1 cellular context compared by ENCODE assay signal in the genomic region with DNA sequence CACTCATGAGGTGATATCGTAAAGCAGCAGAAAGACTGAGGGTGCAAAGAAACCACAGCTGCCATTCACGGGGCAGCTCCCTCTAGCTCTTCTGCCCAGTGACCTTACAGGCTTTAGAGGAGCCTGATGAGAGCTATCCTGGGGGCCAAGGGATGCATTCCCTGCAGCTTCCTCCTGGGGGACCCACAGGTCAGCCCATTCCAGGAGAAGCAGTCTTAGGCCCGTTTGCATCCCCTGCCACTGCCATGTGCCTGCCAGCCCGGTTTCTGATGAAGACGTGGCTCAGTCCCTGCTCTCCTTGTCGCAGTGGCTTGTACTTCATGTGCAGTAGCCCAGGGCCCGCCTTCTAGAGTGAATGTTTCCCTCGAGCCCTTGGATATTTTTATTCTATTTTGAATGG.
TF ChIP-seq lines count a peak whose summit lies in the region.

No MANE protein-coding gene starts in this region.

TF ChIP-seq in K562, 482 proteins besides CTCF, POLR2A, EP300 and RAD21 (continued from another document):
- TF ChIP-seq SMC3 (conservative IDR thresholded peaks at IDR 0.05; ENCODE audit: insufficient read depth, low read depth, low read length) (0 out of 2 replicates have a peak, but pooled peaks have one; percentile 23), TARDBP (IDR thresholded peaks at IDR 0.05) (no peak), SAFB2 (IDR thresholded peaks at IDR 0.05; ENCODE audit: borderline replicate concordance, low read depth, low read length, severe bottlenecking) (no peak), HOMEZ (CRISPR knock-in tag; IDR thresholded peaks at IDR 0.05) (no peak), CREB3 (tag; conservative IDR thresholded peaks at IDR 0.05; ENCODE audit: low read depth) (no peak), MED1 (CRISPR knock-in tag; IDR thresholded peaks at IDR 0.05; ENCODE audit: borderline replicate concordance) (no peak), E2F4 (CRISPR knock-in tag; IDR thresholded peaks at IDR 0.05; ENCODE audit: low read depth) (no peak), E2F3 (CRISPR knock-in tag; IDR thresholded peaks at IDR 0.05) (no peak), PML (IDR thresholded peaks at IDR 0.05; ENCODE audit: low read length) (no peak), L3MBTL2 (IDR thresholded peaks at IDR 0.05) (peak; percentile 29; the same call in 1 of the 2 replicates), ATF1 (CRISPR knock-in tag; IDR thresholded peaks at IDR 0.05) (no peak), ATF1 (tag; IDR thresholded peaks at IDR 0.05) (no peak), ARID3B (CRISPR knock-in tag; IDR thresholded peaks at IDR 0.05; ENCODE audit: borderline replicate concordance) (no peak), ETV6 (IDR thresholded peaks at IDR 0.05; ENCODE audit: borderline replicate concordance in 1 of 2, low read depth in 2 of 2, low read length in 1 of 2) (no peak), ETV6 (CRISPR knock-in tag; IDR thresholded peaks at IDR 0.05; ENCODE audit: borderline replicate concordance) (no peak)
- TF ChIP-seq, protein P1, sequence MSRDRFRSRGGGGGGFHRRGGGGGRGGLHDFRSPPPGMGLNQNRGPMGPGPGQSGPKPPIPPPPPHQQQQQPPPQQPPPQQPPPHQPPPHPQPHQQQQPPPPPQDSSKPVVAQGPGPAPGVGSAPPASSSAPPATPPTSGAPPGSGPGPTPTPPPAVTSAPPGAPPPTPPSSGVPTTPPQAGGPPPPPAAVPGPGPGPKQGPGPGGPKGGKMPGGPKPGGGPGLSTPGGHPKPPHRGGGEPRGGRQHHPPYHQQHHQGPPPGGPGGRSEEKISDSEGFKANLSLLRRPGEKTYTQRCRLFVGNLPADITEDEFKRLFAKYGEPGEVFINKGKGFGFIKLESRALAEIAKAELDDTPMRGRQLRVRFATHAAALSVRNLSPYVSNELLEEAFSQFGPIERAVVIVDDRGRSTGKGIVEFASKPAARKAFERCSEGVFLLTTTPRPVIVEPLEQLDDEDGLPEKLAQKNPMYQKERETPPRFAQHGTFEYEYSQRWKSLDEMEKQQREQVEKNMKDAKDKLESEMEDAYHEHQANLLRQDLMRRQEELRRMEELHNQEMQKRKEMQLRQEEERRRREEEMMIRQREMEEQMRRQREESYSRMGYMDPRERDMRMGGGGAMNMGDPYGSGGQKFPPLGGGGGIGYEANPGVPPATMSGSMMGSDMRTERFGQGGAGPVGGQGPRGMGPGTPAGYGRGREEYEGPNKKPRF (IDR thresholded peaks at IDR 0.05; ENCODE audit: low read depth, low read length): no peak
- TF ChIP-seq, protein P2, sequence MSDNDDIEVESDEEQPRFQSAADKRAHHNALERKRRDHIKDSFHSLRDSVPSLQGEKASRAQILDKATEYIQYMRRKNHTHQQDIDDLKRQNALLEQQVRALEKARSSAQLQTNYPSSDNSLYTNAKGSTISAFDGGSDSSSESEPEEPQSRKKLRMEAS (CRISPR knock-in tag; IDR thresholded peaks at IDR 0.05): peak; percentile 49
